Comparison of ENCODE assay signal across 9 cellular contexts in the genomic region with DNA sequence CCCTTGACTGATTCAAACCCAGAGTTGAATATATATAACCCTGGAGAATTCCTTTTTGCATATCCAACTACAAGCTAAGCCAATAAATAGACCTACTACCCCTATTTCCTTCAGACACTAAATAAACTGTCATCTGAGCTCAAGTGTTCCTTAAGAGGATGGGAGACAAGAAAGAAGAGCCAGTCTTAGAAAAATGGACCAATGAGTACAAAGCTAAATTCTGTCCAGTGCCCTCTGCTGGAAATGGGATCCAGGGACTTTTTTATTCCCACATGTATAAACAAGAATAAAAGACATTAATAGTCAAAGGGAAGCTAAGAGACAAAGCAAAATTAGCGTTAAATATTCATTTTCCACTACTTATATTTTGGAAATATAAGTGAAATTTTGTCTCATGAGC. TPM values are rescaled to one million over a fixed set of nuclear protein-coding genes. Genes with fewer than 3 reads are reported as not detected.
A peak's percentile ranks its signal among the peaks of the same experiment; 100 is the strongest.
DNase-seq lines count a peak whose midpoint lies in the region; ATAC-seq and TF ChIP-seq lines count a peak whose summit lies in the region.
"Had no signal": no experiment of that assay in that cellular context is flagged by ENCODE, and none has a peak within 500 bp of the region (broad histone marks: within the 10 kb centered on the region; RNA-seq: fewer than 3 reads in every experiment).

No MANE protein-coding gene starts in this region.

- H3K36me3 ChIP-seq in left ventricle myocardium inferior (peaks cover 38% of the 10 kb centered on the region), hepatocyte (replicated peaks; ENCODE audit: insufficient read depth, low read depth) (peaks cover 6% of the 10 kb centered on the region), upper lobe of right lung (peaks cover 37% of the 10 kb centered on the region)

- WGBS in right cardiac atrium, result 71% methylated on average over 1 of the region's 1 CpG
- WGBS in hepatocyte (ENCODE audit: low lambda C conversion rate, missing lambda C conversion rate), result 82% methylated on average over 1 of the region's 1 CpG

- H3K4me1 ChIP-seq in left ventricle myocardium inferior (peaks cover 77% of the 10 kb centered on the region), right cardiac atrium (ENCODE audit: control insufficient read depth, insufficient read depth, low read length) (peaks cover 6% of the 10 kb centered on the region), hepatocyte (ENCODE audit: insufficient read depth) (peaks cover 13% of the 10 kb centered on the region), upper lobe of right lung (peaks cover 30% of the 10 kb centered on the region)

- TF ChIP-seq CTCF in left ventricle myocardium inferior (IDR thresholded peaks at IDR 0.05; ENCODE audit: borderline replicate concordance) (peak; percentile 38), WI38 (IDR thresholded peaks at IDR 0.05; ENCODE audit: low read depth, low read length) (0 out of 2 replicates have a peak, but pooled peaks have one; percentile 9), hepatocyte (IDR thresholded peaks at IDR 0.05; ENCODE audit: poor library complexity) (peak; percentile 44), upper lobe of right lung (IDR thresholded peaks at IDR 0.05) (peak; percentile 41)

- ATAC-seq in right cardiac atrium (no peak), upper lobe of right lung (no peak), GM19328 (IDR thresholded peaks at IDR 0.05; ENCODE audit: unreplicated experiment) (no peak), HG03378 (IDR thresholded peaks at IDR 0.05; ENCODE audit: unreplicated experiment) (no peak)

- intact Hi-C loops in left ventricle myocardium inferior (cut with micrococcal nuclease) (no loop called here), right cardiac atrium (cut with DNase I) (no loop called here), upper lobe of right lung (cut with DNase I) (no loop called here)

- H3K27me3 ChIP-seq in left ventricle myocardium inferior (ENCODE audit: low read depth) (no peaks in the 10 kb centered on the region), right cardiac atrium (ENCODE audit: control insufficient read depth, insufficient read depth) (no peaks in the 10 kb centered on the region), hepatocyte (no peaks in the 10 kb centered on the region), upper lobe of right lung (no peaks in the 10 kb centered on the region)

- no peaks in the 10 kb centered on the region for H3K9me2 ChIP-seq in hepatocyte (replicated peaks; ENCODE audit: insufficient read depth)

- no peak overlapping the region for H3K4me2 ChIP-seq in hepatocyte

- H4K20me1 ChIP-seq in hepatocyte (ENCODE audit: insufficient read depth, poor library complexity, severe bottlenecking), result peaks cover 32% of the 10 kb centered on the region

- no peak overlapping the region for H3K27ac ChIP-seq in left ventricle myocardium inferior (replicated peaks)
- no peak overlapping the region for H3K27ac ChIP-seq in right cardiac atrium (ENCODE audit: low read length)
- H3K27ac ChIP-seq in hepatocyte, result peak overlapping the region; percentile 87
- peak overlapping the region; percentile 20 for H3K27ac ChIP-seq in upper lobe of right lung

- DNase-seq in left ventricle myocardium inferior, result no peak
- DNase-seq in right cardiac atrium, result no peak
- no peak for DNase-seq in hepatocyte (ENCODE audit: low spot score)
- no peak for DNase-seq in upper lobe of right lung
- DNase-seq in activated gamma-delta T cell treated with Interleukin-2 at 50 U/mL for 16 hours, result no peak
- DNase-seq: NCI-H2081 treated with DMSO at 0.1 percent for 48 hours had no signal

- H3K4me3 ChIP-seq in left ventricle myocardium inferior, result no peak overlapping the region
- no peak overlapping the region for H3K4me3 ChIP-seq in right cardiac atrium (ENCODE audit: low read length)
- no peak overlapping the region for H3K4me3 ChIP-seq in WI38 (ENCODE audit: low read depth, low read length)
- no peak overlapping the region for H3K4me3 ChIP-seq in hepatocyte
- no peak overlapping the region for H3K4me3 ChIP-seq in upper lobe of right lung

- H3K9me3 ChIP-seq in left ventricle myocardium inferior (replicated peaks) (no peaks in the 10 kb centered on the region), right cardiac atrium (ENCODE audit: control insufficient read depth, low read length) (no peaks in the 10 kb centered on the region), hepatocyte (ENCODE audit: low read depth) (no peaks in the 10 kb centered on the region), upper lobe of right lung (no peaks in the 10 kb centered on the region)

- no peak overlapping the region for H2AFZ ChIP-seq in hepatocyte

- peaks cover 31% of the 10 kb centered on the region for H3K79me2 ChIP-seq in hepatocyte

RNA-seq across cellular contexts. Expression of a gene that starts 4.8 kb away (rescaled TPM):
- total RNA-seq in left ventricle myocardium inferior, result 31.5 TPM
- total RNA-seq in right cardiac atrium, result 10 to 100 TPM; 36.5 to 46.6 (median 43.4) TPM
- 16.0 TPM for polyA plus RNA-seq in right cardiac atrium
- total RNA-seq in hepatocyte, result 34.5 and 36.2 TPM in 2 replicates
- polyA plus RNA-seq in hepatocyte, result 38.2 and 38.6 TPM in 2 replicates
- total RNA-seq in upper lobe of right lung, result 68.3 TPM

RNA-seq across cellular contexts. Expression of a gene that starts 5.4 kb away (rescaled TPM):
- 119 TPM for total RNA-seq in left ventricle myocardium inferior
- total RNA-seq in right cardiac atrium, result 10 to 100 TPM; 60.2 to 77.5 (median 72.0) TPM
- polyA plus RNA-seq in right cardiac atrium, result 97.6 TPM
- 38.7 and 40.1 TPM in 2 replicates for total RNA-seq in hepatocyte
- polyA plus RNA-seq in hepatocyte, result 59.4 and 60.9 TPM in 2 replicates
- total RNA-seq in upper lobe of right lung, result 48.9 TPM

RNA-seq across cellular contexts. Expression of a gene that starts 14.5 kb away (rescaled TPM):
- total RNA-seq in left ventricle myocardium inferior (2.7 TPM), right cardiac atrium (1 to 10 TPM; 2.6 to 3.5 (median 3.2) TPM), hepatocyte (6.9 and 7.0 TPM in 2 replicates), upper lobe of right lung (7.8 TPM)
- polyA plus RNA-seq in right cardiac atrium (2.8 TPM), hepatocyte (18.3 and 19.7 TPM in 2 replicates)

RNA-seq across cellular contexts. Expression of a gene that starts 34.7 kb away (rescaled TPM):
- total RNA-seq in left ventricle myocardium inferior (57.3 TPM), right cardiac atrium (10 to 100 TPM; 37.9 to 53.0 (median 45.5) TPM), hepatocyte (8.7 and 21.3 TPM in 2 replicates), upper lobe of right lung (22.8 TPM)
- polyA plus RNA-seq in right cardiac atrium (46.3 TPM), hepatocyte (16.9 and 28.0 TPM in 2 replicates)

RNA-seq across cellular contexts. Expression of a gene that starts 41.0 kb away (rescaled TPM):
- 38.8 TPM for total RNA-seq in left ventricle myocardium inferior
- total RNA-seq in right cardiac atrium, result 10 to 100 TPM; 36.7 to 40.7 (median 39.2) TPM
- polyA plus RNA-seq in right cardiac atrium, result 26.8 TPM
- 36.5 and 44.1 TPM in 2 replicates for total RNA-seq in hepatocyte
- polyA plus RNA-seq in hepatocyte, result 62.0 and 71.3 TPM in 2 replicates
- 42.5 TPM for total RNA-seq in upper lobe of right lung

Comparison
In these comparisons a context has a peak if more than half of its experiments do, and no peak if none do; other contexts are left out.
1. H3K27ac ChIP-seq: peak in hepatocyte (single experiment) and upper lobe of right lung (single experiment); none in left ventricle myocardium inferior (single experiment) and right cardiac atrium (single experiment).
2. Peak in every context shown above with its lines, with median percentiles within 50 percentile points of each other: CTCF ChIP-seq.